ENCODE assay signal across 2 cellular contexts in genomic region chr21:44558695-44559094, GRCh38.
TF ChIP-seq lines count a peak whose summit lies in the region.

TSS of gene KRTAP10-3 (minus strand) at chr21:44558795. CDS start at chr21:44558715, 80 bp downstream.

TF ChIP-seq in GM23338, 12 proteins besides CTCF, POLR2A, EP300 and RAD21 (continued from another document):
- TF ChIP-seq, protein P1, sequence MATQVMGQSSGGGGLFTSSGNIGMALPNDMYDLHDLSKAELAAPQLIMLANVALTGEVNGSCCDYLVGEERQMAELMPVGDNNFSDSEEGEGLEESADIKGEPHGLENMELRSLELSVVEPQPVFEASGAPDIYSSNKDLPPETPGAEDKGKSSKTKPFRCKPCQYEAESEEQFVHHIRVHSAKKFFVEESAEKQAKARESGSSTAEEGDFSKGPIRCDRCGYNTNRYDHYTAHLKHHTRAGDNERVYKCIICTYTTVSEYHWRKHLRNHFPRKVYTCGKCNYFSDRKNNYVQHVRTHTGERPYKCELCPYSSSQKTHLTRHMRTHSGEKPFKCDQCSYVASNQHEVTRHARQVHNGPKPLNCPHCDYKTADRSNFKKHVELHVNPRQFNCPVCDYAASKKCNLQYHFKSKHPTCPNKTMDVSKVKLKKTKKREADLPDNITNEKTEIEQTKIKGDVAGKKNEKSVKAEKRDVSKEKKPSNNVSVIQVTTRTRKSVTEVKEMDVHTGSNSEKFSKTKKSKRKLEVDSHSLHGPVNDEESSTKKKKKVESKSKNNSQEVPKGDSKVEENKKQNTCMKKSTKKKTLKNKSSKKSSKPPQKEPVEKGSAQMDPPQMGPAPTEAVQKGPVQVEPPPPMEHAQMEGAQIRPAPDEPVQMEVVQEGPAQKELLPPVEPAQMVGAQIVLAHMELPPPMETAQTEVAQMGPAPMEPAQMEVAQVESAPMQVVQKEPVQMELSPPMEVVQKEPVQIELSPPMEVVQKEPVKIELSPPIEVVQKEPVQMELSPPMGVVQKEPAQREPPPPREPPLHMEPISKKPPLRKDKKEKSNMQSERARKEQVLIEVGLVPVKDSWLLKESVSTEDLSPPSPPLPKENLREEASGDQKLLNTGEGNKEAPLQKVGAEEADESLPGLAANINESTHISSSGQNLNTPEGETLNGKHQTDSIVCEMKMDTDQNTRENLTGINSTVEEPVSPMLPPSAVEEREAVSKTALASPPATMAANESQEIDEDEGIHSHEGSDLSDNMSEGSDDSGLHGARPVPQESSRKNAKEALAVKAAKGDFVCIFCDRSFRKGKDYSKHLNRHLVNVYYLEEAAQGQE (IDR thresholded peaks at IDR 0.05; ENCODE audit: unreplicated experiment): no peak
- TF ChIP-seq STAT1 (IDR thresholded peaks at IDR 0.05; ENCODE audit: unreplicated experiment): no peak
- no peak for TF ChIP-seq ETS1 (IDR thresholded peaks at IDR 0.05)
- no peak for TF ChIP-seq POLR2AphosphoS5 (IDR thresholded peaks at IDR 0.05; ENCODE audit: low read depth)
- TF ChIP-seq JUNB (IDR thresholded peaks at IDR 0.05; ENCODE audit: unreplicated experiment): no peak
- TF ChIP-seq ZNF114 (CRISPR knock-in tag; IDR thresholded peaks at IDR 0.05): no peak
- no peak for TF ChIP-seq CREB1 (CRISPR knock-in tag; IDR thresholded peaks at IDR 0.05; ENCODE audit: low read depth)

TF ChIP-seq in IMR-90, 13 proteins besides CTCF, POLR2A, EP300 and RAD21 (continued from another document):
- TF ChIP-seq MAZ (IDR thresholded peaks at IDR 0.05; ENCODE audit: borderline replicate concordance, low read depth, low read length): no peak
- TF ChIP-seq RFX5 (IDR thresholded peaks at IDR 0.05; ENCODE audit: low read depth, low read length): no peak
- no peak for TF ChIP-seq NFE2L2 (IDR thresholded peaks at IDR 0.05; ENCODE audit: low read depth, low read length)
- TF ChIP-seq BHLHE40 (IDR thresholded peaks at IDR 0.05; ENCODE audit: low read depth, low read length): no peak
- no peak for TF ChIP-seq SMC3 (IDR thresholded peaks at IDR 0.05; ENCODE audit: low read depth, low read length)
- TF ChIP-seq FOS (IDR thresholded peaks at IDR 0.05; ENCODE audit: low read depth, low read length): no peak
- TF ChIP-seq, protein P2, sequence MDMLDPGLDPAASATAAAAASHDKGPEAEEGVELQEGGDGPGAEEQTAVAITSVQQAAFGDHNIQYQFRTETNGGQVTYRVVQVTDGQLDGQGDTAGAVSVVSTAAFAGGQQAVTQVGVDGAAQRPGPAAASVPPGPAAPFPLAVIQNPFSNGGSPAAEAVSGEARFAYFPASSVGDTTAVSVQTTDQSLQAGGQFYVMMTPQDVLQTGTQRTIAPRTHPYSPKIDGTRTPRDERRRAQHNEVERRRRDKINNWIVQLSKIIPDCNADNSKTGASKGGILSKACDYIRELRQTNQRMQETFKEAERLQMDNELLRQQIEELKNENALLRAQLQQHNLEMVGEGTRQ (IDR thresholded peaks at IDR 0.05; ENCODE audit: low read depth, low read length): no peak
